ENCODE assay signal across 12 cellular contexts in genomic region chr9:114779352-114779845, GRCh38. TPM values are rescaled to one million over a fixed set of nuclear protein-coding genes. Genes with fewer than 3 reads are reported as not detected.
DNase-seq lines count a peak whose midpoint lies in the region; ATAC-seq, FAIRE-seq and TF ChIP-seq lines count a peak whose summit lies in the region.
"Had no signal": no experiment of that assay in that cellular context is flagged by ENCODE, and none has a peak within 500 bp of the region (broad histone marks: within the 10 kb centered on the region; RNA-seq: fewer than 3 reads in every experiment).

No MANE protein-coding gene starts in this region.

- no peaks in the 10 kb centered on the region for H3K9me3 ChIP-seq in heart right ventricle
- no peaks in the 10 kb centered on the region for H3K9me3 ChIP-seq in uterus
- H3K9me3 ChIP-seq: HAP-1, SJSA1 had no signal

- 47 to 58% methylated on average over 4 of the region's 4 CpGs for WGBS in heart right ventricle, 2 donors

- H3K36me3 ChIP-seq in heart right ventricle (no peaks in the 10 kb centered on the region), uterus (no peaks in the 10 kb centered on the region)
- H3K36me3 ChIP-seq: HAP-1, SJSA1 had no signal

- TF ChIP-seq CTCF in heart right ventricle (IDR thresholded peaks at IDR 0.05) (no peak), uterus (IDR thresholded peaks at IDR 0.05) (no peak)

- no peak for TF ChIP-seq POLR2A in uterus (IDR thresholded peaks at IDR 0.05)

- H3K27ac ChIP-seq in heart right ventricle (no peak overlapping the region), uterus (no peak overlapping the region)
- H3K27ac ChIP-seq: SJSA1 had no signal

- ATAC-seq in heart right ventricle (peak in 4 of 8 donors; percentile 48 to 76 (median 54)), Right ventricle myocardium inferior (no peak)
- ATAC-seq: K562; naive thymus-derived CD4-positive, alpha-beta T cell had no signal

- FAIRE-seq in islet of Langerhans (lab: Jason Lieb, UNC) = peak; percentile 72
- FAIRE-seq: K562 had no signal

- peaks cover 0 to 23% (median 8%) of the 10 kb centered on the region in 7 donors for H3K27me3 ChIP-seq in heart right ventricle
- no peaks in the 10 kb centered on the region for H3K27me3 ChIP-seq in uterus

- DNase-seq in heart right ventricle (peak; percentile 14 to 27), Right ventricle myocardium inferior (ENCODE audit: missing footprints) (no peak), SW480 (ENCODE audit: low spot score) (peak; percentile 4), uterus (peak; percentile 34 to 68), MV-4-11 (lab: John Stamatoyannopoulos, UW) (no peak), activated gamma-delta T cell treated with Interleukin-2 at 50 U/mL for 16 hours (no peak), pons (ENCODE audit: low spot score) (no peak)
- DNase-seq: naive thymus-derived CD4-positive, alpha-beta T cell had no signal

- no peaks in the 10 kb centered on the region for H3K4me1 ChIP-seq in heart right ventricle
- H3K4me1 ChIP-seq in uterus = no peaks in the 10 kb centered on the region
- H3K4me1 ChIP-seq: HAP-1, SJSA1 had no signal

- intact Hi-C loops in heart right ventricle (cut with DNase I) = loop anchor here in 1 of 10 donors (10.0 kb wide), 1 partner anchor 1275 kb away; no protein-coding TSS in a partner anchor
- intact Hi-C loops in Right ventricle myocardium inferior (cut with DNase I) = no loop called here
- intact Hi-C loops in uterus (cut with DNase I; ENCODE audit: low total_unique reads) = no loop called here

- no peak overlapping the region for H3K4me3 ChIP-seq in heart right ventricle
- no peak overlapping the region for H3K4me3 ChIP-seq in uterus
- H3K4me3 ChIP-seq: HAP-1, K562, SJSA1 had no signal

RNA-seq across cellular contexts. Expression of gene TNFSF15, which starts 26.4 kb away (rescaled TPM):
- total RNA-seq in heart right ventricle (under 1 TPM in 6 of 10 donors, not detected in 4; 0.02 to 0.62 (median 0.06) TPM), Right ventricle myocardium inferior (0.08 TPM), uterus (1 to 10 TPM in 1 of 4 donors, under 1 TPM in 1, not detected in 2; 0.15 to 3.3 TPM)
- polyA plus RNA-seq in heart right ventricle = under 1 TPM in 1 of 2 donors, not detected in 1; 0.01 TPM
- total RNA-seq: K562, SJSA1 had no signal
- polyA plus RNA-seq: K562; naive thymus-derived CD4-positive, alpha-beta T cell had no signal

Comparison
In these comparisons a context has a peak if more than half of its experiments do, and no peak if none do; other contexts are left out.
1. DNase-seq: peak in heart right ventricle (2 of 2), SW480 (single experiment) and uterus (2 of 2); none in Right ventricle myocardium inferior (single experiment), MV-4-11 (single experiment), activated gamma-delta T cell treated with Interleukin-2 at 50 U/mL for 16 hours (single experiment) and pons (single experiment).